In the genomic region with DNA sequence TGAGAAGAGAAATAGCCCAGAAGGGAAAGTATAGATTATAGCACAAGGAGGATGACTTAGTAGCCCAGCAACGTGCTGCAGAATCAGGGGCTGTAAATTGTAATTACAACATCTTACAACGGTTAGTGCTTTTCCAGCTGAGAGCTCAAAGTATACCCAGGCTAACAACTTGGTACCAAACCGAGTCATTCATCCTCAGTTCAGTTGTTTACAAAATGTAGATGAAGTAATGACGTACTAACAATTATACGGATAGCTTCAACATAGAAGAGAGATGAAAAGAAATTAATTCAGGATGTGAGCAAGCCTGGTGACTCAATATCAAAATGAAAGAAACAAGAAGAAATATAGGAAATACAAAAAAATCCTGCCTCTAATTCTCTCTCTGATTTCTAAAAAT, we compare ENCODE assay signal across 24 cellular contexts.
DNase-seq lines count a peak whose midpoint lies in the region; ATAC-seq lines count a peak whose summit lies in the region.
"Had no signal": no experiment of that assay in that cellular context is flagged by ENCODE, and none has a peak within 500 bp of the region (broad histone marks: within the 10 kb centered on the region; RNA-seq: fewer than 3 reads in every experiment).

No MANE protein-coding gene starts in this region.

- no peaks in the 10 kb centered on the region for H3K4me1 ChIP-seq in CD8-positive, alpha-beta memory T cell (ENCODE audit: insufficient read depth, low read length)
- H3K4me1 ChIP-seq: Peyer's patch, stomach had no signal

- no peaks in the 10 kb centered on the region for H3K36me3 Mint-ChIP-seq in CD8-positive, alpha-beta memory T cell
- H3K36me3 Mint-ChIP-seq in activated T-cell treated with anti-CD3 and anti-CD28 coated beads, Interleukin-2, amount 50 U/mL, for 4 hours (ENCODE audit: insufficient read depth) = no peaks in the 10 kb centered on the region
- H3K36me3 Mint-ChIP-seq: activated naive CD8-positive, alpha-beta T cell had no signal

- no peaks in the 10 kb centered on the region for H3K27me3 ChIP-seq in CD8-positive, alpha-beta memory T cell (ENCODE audit: insufficient read depth, low read length, poor library complexity, severe bottlenecking)
- H3K27me3 ChIP-seq: brain microvascular endothelial cell, Peyer's patch, SJSA1, stomach had no signal

- peaks cover 4 to 8% of the 10 kb centered on the region in 2 donors for H3K27me3 Mint-ChIP-seq in CD8-positive, alpha-beta memory T cell
- peaks cover 2% of the 10 kb centered on the region for H3K27me3 Mint-ChIP-seq in activated T-cell treated with anti-CD3 and anti-CD28 coated beads, Interleukin-2, amount 50 U/mL, for 4 hours (ENCODE audit: low read depth)

- CTCF ChIA-PET in CD8-positive, alpha-beta memory T cell (lab: Charles Lee) = no interaction called here

- H3K9me3 Mint-ChIP-seq in CD8-positive, alpha-beta memory T cell = peaks cover 0 to 2% (median 0%) of the 10 kb centered on the region in 5 donors
- no peaks in the 10 kb centered on the region for H3K9me3 Mint-ChIP-seq in activated T-cell treated with anti-CD3 and anti-CD28 coated beads, Interleukin-2, amount 50 U/mL, for 4 hours
- H3K9me3 Mint-ChIP-seq: activated T-helper 17 cell treated with anti-CD3 and anti-CD28 coated beads, Interleukin-2, amount 50 U/mL, for 72 hours; GM23338; T-helper 1 cell treated with Interleukin-12 subunit alpha and Interleukin-12 subunit beta and Interleukin-4 antibody, amounts not matched to agents 30 μg/mL and 1 μg/mL, for 36 hours had no signal

- DNase-seq in EL (peak; percentile 17), NCI-H2227 treated with DMSO at 0.1 percent for 48 hours (lab: John Stamatoyannopoulos, UW) (peak; percentile 51), dedifferentiated amniotic fluid mesenchymal stem cell (ENCODE audit: extremely low spot score) (peak; percentile 26), iris pigment epithelial cell (ENCODE audit: low read depth) (peak; percentile 58), midbrain (lab: John Stamatoyannopoulos, UW) (no peak), kidney glomerular epithelial cell (lab: John Stamatoyannopoulos, UW) (no peak)
- no peak for DNase-seq in CD8-positive, alpha-beta memory T cell
- no peak for DNase-seq in activated T-cell treated with anti-CD3 and anti-CD28 coated beads, Interleukin-2, amount 50 U/mL, for 4 hours
- DNase-seq: activated CD4-positive, alpha-beta T cell treated with anti-CD3 and anti-CD28 coated beads, Interleukin-2, amount 50 U/mL, for 1 hour; brain microvascular endothelial cell; C1 segment of cervical spinal cord; NCI-H1417; NCI-H524; NK-92 treated with Interleukin-12 subunit alpha and Interleukin-12 subunit beta, amount 100 ng/mL, for 24 hours; Peyer's patch; stomach; trophoblast cell had no signal

- no peak overlapping the region for H3K4me3 Mint-ChIP-seq in CD8-positive, alpha-beta memory T cell
- no peak overlapping the region for H3K4me3 Mint-ChIP-seq in activated T-cell treated with anti-CD3 and anti-CD28 coated beads, Interleukin-2, amount 50 U/mL, for 4 hours
- H3K4me3 Mint-ChIP-seq: activated naive CD8-positive, alpha-beta T cell; activated T-helper 17 cell treated with anti-CD3 and anti-CD28 coated beads, Interleukin-2, amount 50 U/mL, for 72 hours; GM23338; T-helper 1 cell treated with Interleukin-12 subunit alpha and Interleukin-12 subunit beta and Interleukin-4 antibody, amounts not matched to agents 30 μg/mL and 1 μg/mL, for 36 hours had no signal

- H3K27ac Mint-ChIP-seq in CD8-positive, alpha-beta memory T cell = no peak overlapping the region
- H3K27ac Mint-ChIP-seq: activated naive CD8-positive, alpha-beta T cell; activated T-helper 17 cell treated with anti-CD3 and anti-CD28 coated beads, Interleukin-2, amount 50 U/mL, for 72 hours; GM23338; T-helper 1 cell treated with Interleukin-12 subunit alpha and Interleukin-12 subunit beta and Interleukin-4 antibody, amounts not matched to agents 30 μg/mL and 1 μg/mL, for 36 hours had no signal

- no peaks in the 10 kb centered on the region for H3K36me3 ChIP-seq in CD8-positive, alpha-beta memory T cell (ENCODE audit: insufficient read depth, low read length)
- H3K36me3 ChIP-seq: brain microvascular endothelial cell, Peyer's patch, SJSA1, stomach had no signal

- POLR2A ChIA-PET in CD8-positive, alpha-beta memory T cell (lab: Charles Lee) = no interaction called here

- no peaks in the 10 kb centered on the region for H3K4me1 Mint-ChIP-seq in CD8-positive, alpha-beta memory T cell
- H3K4me1 Mint-ChIP-seq in activated T-cell treated with anti-CD3 and anti-CD28 coated beads, Interleukin-2, amount 50 U/mL, for 4 hours (ENCODE audit: low read depth) = no peaks in the 10 kb centered on the region
- H3K4me1 Mint-ChIP-seq: activated T-helper 17 cell treated with anti-CD3 and anti-CD28 coated beads, Interleukin-2, amount 50 U/mL, for 72 hours; GM23338 had no signal

- H3K9me3 ChIP-seq in CD8-positive, alpha-beta memory T cell (ENCODE audit: low read length) = no peaks in the 10 kb centered on the region
- H3K9me3 ChIP-seq: Peyer's patch, SJSA1, stomach had no signal

- ATAC-seq in activated T-cell treated with anti-CD3 and anti-CD28 coated beads, Interleukin-2, amount 50 U/mL, for 4 hours = no peak
- ATAC-seq: activated T-helper 17 cell treated with anti-CD3 and anti-CD28 coated beads, Interleukin-2, amount 50 U/mL, for 72 hours; GM23338; HepG2 had no signal

- H3K27ac ChIP-seq in CD8-positive, alpha-beta memory T cell (ENCODE audit: low read depth, low read length) = no peak overlapping the region
- H3K27ac ChIP-seq: brain microvascular endothelial cell, epithelial cell of prostate, Peyer's patch, SJSA1, stomach had no signal

- H3K4me3 ChIP-seq in CD8-positive, alpha-beta memory T cell (ENCODE audit: low read length) = no peak overlapping the region
- H3K4me3 ChIP-seq: GM23338, Peyer's patch, SJSA1, stomach had no signal

Comparison
In these comparisons a context has a peak if more than half of its experiments do, and no peak if none do; other contexts are left out.
1. DNase-seq: peak in EL (single experiment), NCI-H2227 treated with DMSO at 0.1 percent for 48 hours (single experiment), dedifferentiated amniotic fluid mesenchymal stem cell (single experiment) and iris pigment epithelial cell (single experiment); none in midbrain (single experiment), kidney glomerular epithelial cell (single experiment), CD8-positive, alpha-beta memory T cell (0 of 5) and activated T-cell treated with anti-CD3 and anti-CD28 coated beads, Interleukin-2, amount 50 U/mL, for 4 hours (single experiment).